1 cellular context compared by ENCODE assay signal in the genomic region with DNA sequence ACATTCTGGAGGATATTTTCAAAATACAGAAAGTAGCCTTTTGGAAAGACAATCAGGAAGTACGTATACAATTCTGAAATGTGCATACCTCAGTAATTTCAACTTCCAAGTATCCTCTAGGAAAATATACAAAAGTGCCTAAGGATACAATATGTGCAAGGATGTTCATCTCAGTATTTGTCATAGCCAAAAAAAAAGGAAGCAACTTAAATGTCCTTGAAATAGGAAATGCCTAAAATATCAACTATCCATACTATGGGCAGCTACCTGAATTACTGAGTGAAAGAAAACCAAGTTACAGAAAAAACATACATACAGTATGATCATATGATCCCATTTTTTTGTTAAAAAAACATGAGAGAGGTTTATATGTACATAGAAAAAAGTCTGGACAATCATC.
TF ChIP-seq lines count a peak whose summit lies in the region.

No MANE protein-coding gene starts in this region.

TF ChIP-seq in neural cell, 6 proteins besides CTCF, POLR2A, EP300 and RAD21 (continued from another document):
- TF ChIP-seq, protein P1, sequence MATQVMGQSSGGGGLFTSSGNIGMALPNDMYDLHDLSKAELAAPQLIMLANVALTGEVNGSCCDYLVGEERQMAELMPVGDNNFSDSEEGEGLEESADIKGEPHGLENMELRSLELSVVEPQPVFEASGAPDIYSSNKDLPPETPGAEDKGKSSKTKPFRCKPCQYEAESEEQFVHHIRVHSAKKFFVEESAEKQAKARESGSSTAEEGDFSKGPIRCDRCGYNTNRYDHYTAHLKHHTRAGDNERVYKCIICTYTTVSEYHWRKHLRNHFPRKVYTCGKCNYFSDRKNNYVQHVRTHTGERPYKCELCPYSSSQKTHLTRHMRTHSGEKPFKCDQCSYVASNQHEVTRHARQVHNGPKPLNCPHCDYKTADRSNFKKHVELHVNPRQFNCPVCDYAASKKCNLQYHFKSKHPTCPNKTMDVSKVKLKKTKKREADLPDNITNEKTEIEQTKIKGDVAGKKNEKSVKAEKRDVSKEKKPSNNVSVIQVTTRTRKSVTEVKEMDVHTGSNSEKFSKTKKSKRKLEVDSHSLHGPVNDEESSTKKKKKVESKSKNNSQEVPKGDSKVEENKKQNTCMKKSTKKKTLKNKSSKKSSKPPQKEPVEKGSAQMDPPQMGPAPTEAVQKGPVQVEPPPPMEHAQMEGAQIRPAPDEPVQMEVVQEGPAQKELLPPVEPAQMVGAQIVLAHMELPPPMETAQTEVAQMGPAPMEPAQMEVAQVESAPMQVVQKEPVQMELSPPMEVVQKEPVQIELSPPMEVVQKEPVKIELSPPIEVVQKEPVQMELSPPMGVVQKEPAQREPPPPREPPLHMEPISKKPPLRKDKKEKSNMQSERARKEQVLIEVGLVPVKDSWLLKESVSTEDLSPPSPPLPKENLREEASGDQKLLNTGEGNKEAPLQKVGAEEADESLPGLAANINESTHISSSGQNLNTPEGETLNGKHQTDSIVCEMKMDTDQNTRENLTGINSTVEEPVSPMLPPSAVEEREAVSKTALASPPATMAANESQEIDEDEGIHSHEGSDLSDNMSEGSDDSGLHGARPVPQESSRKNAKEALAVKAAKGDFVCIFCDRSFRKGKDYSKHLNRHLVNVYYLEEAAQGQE (IDR thresholded peaks at IDR 0.05; ENCODE audit: borderline replicate concordance), result no peak
- TF ChIP-seq MXI1 (conservative IDR thresholded peaks at IDR 0.05; ENCODE audit: poor library complexity, severe bottlenecking) (no peak), TAF1 (IDR thresholded peaks at IDR 0.05; ENCODE audit: low read depth) (no peak), EZH2 (IDR thresholded peaks at IDR 0.05; ENCODE audit: borderline replicate concordance, insufficient read depth, low read length, poor library complexity, severe bottlenecking) (no peak)
